In genomic region chr9:123881604-123882003, GRCh38 we compare ENCODE assay signal across 30 cellular contexts.
"Had no signal": no experiment of that assay in that cellular context is flagged by ENCODE, and none has a peak within 500 bp of the region (broad histone marks: within the 10 kb centered on the region; RNA-seq: fewer than 3 reads in every experiment).

No MANE protein-coding gene starts in this region.

- H3K4me1 Mint-ChIP-seq: endodermal cell, nephron, neural progenitor cell had no signal

- H3K4me2 ChIP-seq: hepatocyte, neural progenitor cell, smooth muscle cell had no signal

- H2AFZ ChIP-seq: hepatocyte, neural progenitor cell, parathyroid adenoma had no signal

- H3K27me3 ChIP-seq: colonic mucosa, esophagus muscularis mucosa, gastroesophageal sphincter, heart left ventricle, hepatocyte, left lung, neural progenitor cell, right lobe of liver, transverse colon, upper lobe of right lung, uterus had no signal

- H3K9ac ChIP-seq: neural progenitor cell, parathyroid adenoma had no signal

- DNase-seq: colonic mucosa; effector CD8-positive, alpha-beta T cell; endodermal cell; foreskin keratinocyte; heart left ventricle; left cardiac atrium; left lung; mammary epithelial cell; midbrain; naive thymus-derived CD4-positive, alpha-beta T cell; right lobe of liver; stimulated activated CD4-positive, alpha-beta T cell treated with anti-CD3 and anti-CD28 coated beads, Interleukin-12 subunit alpha, Interleukin-12 subunit beta, amount 100 ng/mL, for 4 hours; stimulated activated CD4-positive, alpha-beta T cell treated with anti-CD3 and anti-CD28 coated beads, Interleukin-1b, Interleukin-23, amount 100 ng/mL, for 48 hours; stimulated activated CD4-positive, alpha-beta T cell treated with anti-CD3 and anti-CD28 coated beads, Interleukin-4, amount 100 ng/mL, for 1 hour; stimulated activated CD8-positive, alpha-beta memory T cell treated with anti-CD3 and anti-CD28 coated beads, Interleukin-4, amount 100 ng/mL, for 48 hours; stimulated activated naive CD4-positive, alpha-beta T cell treated with Interleukin-2 at 50 U/mL for 16 hours; transverse colon; upper lobe of right lung; uterus had no signal

- H3K9me3 Mint-ChIP-seq: dendritic cell treated with granulocyte-macrophage colony-stimulating factor and Interleukin-4, amounts not matched to agents 40 ng/mL and 50 ng/mL, for 4 days; endodermal cell; nephron; neural progenitor cell had no signal

- H3K4me3 ChIP-seq: colonic mucosa, esophagus muscularis mucosa, gastroesophageal sphincter, heart left ventricle, hepatocyte, left lung, neural progenitor cell, right lobe of liver, smooth muscle cell, thoracic aorta, transverse colon, upper lobe of right lung, uterus had no signal

- ATAC-seq: foreskin keratinocyte; gastroesophageal sphincter; heart left ventricle; left cardiac atrium; left lung; naive thymus-derived CD4-positive, alpha-beta T cell; right lobe of liver; upper lobe of right lung had no signal

- H3K27ac ChIP-seq: colonic mucosa, epithelial cell of prostate, esophagus muscularis mucosa, foreskin keratinocyte, gastroesophageal sphincter, heart left ventricle, hepatocyte, left lung, neural progenitor cell, parathyroid adenoma, right lobe of liver, thoracic aorta, transverse colon, upper lobe of right lung, uterus had no signal

- H3K27ac Mint-ChIP-seq: dendritic cell treated with granulocyte-macrophage colony-stimulating factor and Interleukin-4, amounts not matched to agents 40 ng/mL and 50 ng/mL, for 4 days; endodermal cell; nephron; neural progenitor cell; progenitor cell of endocrine pancreas had no signal

- H3K4me3 Mint-ChIP-seq: dendritic cell treated with granulocyte-macrophage colony-stimulating factor and Interleukin-4, amounts not matched to agents 40 ng/mL and 50 ng/mL, for 4 days; endodermal cell; naive thymus-derived CD4-positive, alpha-beta T cell; nephron; neural progenitor cell had no signal

- H3K4me1 ChIP-seq: colonic mucosa, foreskin keratinocyte, left lung, parathyroid adenoma, right lobe of liver, transverse colon, upper lobe of right lung, uterus had no signal

- H3K27me3 Mint-ChIP-seq: dendritic cell treated with granulocyte-macrophage colony-stimulating factor and Interleukin-4, amounts not matched to agents 40 ng/mL and 50 ng/mL, for 4 days; naive thymus-derived CD4-positive, alpha-beta T cell had no signal

- H3K36me3 ChIP-seq: colonic mucosa, thoracic aorta, uterus had no signal

- H3K9me3 ChIP-seq: colonic mucosa, esophagus muscularis mucosa, gastroesophageal sphincter, heart left ventricle, left lung, right lobe of liver, thoracic aorta, transverse colon, upper lobe of right lung, uterus had no signal
